Comparison of ENCODE assay signal across 8 cellular contexts in the genomic region with DNA sequence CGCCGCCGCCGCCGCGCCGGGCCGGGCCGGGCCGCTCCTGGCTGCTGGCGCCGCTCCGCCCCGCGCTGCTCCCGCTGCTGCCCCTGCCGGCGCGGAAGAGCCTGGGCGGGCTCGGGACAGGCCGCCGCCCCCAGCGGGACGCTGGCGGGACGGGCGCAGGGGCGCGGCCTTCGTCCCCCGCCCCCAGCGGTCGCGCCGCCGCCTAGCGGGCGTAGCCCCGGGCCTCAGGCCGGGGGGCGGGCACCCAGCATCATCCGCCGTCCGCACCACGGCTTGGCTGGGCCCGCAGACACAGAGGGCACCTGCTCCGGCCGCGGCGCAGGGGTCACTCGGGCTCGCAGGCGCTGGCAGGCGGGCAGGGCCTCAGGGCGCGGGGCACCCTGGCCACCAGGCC. TPM values are rescaled to one million over a fixed set of nuclear protein-coding genes. Genes with fewer than 3 reads are reported as not detected.
DNase-seq lines count a peak whose midpoint lies in the region; ATAC-seq lines count a peak whose summit lies in the region.

AMFR (minus strand) TSS at position 107 of the 394 bp plus-strand sequence. CDS start 218 bp downstream, outside the sequence.

- peaks cover 4% of the 10 kb centered on the region for H3K36me3 Mint-ChIP-seq in activated CD4-positive, alpha-beta memory T cell treated with anti-CD3 and anti-CD28 coated beads for 36 hours

- peak; percentile 84 for ATAC-seq in GM18498 (IDR thresholded peaks at IDR 0.05; ENCODE audit: unreplicated experiment)
- peak; percentile 82 for ATAC-seq in HG02885 (IDR thresholded peaks at IDR 0.05; ENCODE audit: poor library complexity, unreplicated experiment)

- H3K4me1 Mint-ChIP-seq in activated CD4-positive, alpha-beta memory T cell treated with anti-CD3 and anti-CD28 coated beads for 36 hours (ENCODE audit: low read depth): peaks cover 58% of the 10 kb centered on the region

- H3K9me3 Mint-ChIP-seq in activated CD4-positive, alpha-beta memory T cell treated with anti-CD3 and anti-CD28 coated beads for 36 hours: no peaks in the 10 kb centered on the region

- H3K4me3 Mint-ChIP-seq in activated CD4-positive, alpha-beta memory T cell treated with anti-CD3 and anti-CD28 coated beads for 36 hours: peak within 1 kb of the TSS; percentile 89

- DNase-seq in ACHN (peak; percentile 93), NCI-H2196 treated with DMSO at 0.1 percent for 48 hours (lab: John Stamatoyannopoulos, UW; ENCODE audit: unreplicated experiment) (peak; percentile 21), lung microvascular endothelial cell (ENCODE audit: low read depth in 2 of 2) (peak; percentile 86 to 88)
- peak; percentile 65 for DNase-seq in activated CD4-positive, alpha-beta memory T cell treated with anti-CD3 and anti-CD28 coated beads for 36 hours
- peak; percentile 46 for DNase-seq in effector CD8-positive, alpha-beta T cell (lab: John Stamatoyannopoulos, UW)
- peak; percentile 27 to 60 (median 38) for DNase-seq in stimulated activated CD4-positive, alpha-beta T cell treated with anti-CD3 and anti-CD28 coated beads, TNF-alpha, amount 100 ng/mL, for 24 hours (ENCODE audit: low read depth in 3 of 3)

- POLR2A ChIA-PET in activated CD4-positive, alpha-beta memory T cell treated with anti-CD3 and anti-CD28 coated beads for 36 hours (lab: Charles Lee): no interaction called here

- no peaks in the 10 kb centered on the region for H3K27me3 Mint-ChIP-seq in activated CD4-positive, alpha-beta memory T cell treated with anti-CD3 and anti-CD28 coated beads for 36 hours

- in situ Hi-C loops in ACHN (cut with HindIII; ENCODE audit: low pct_ligation_motif_present, low pct_unique_long_range_greater_than_20kb, low sequenced_read_pairs): no loop called here

- intact Hi-C loops in activated CD4-positive, alpha-beta memory T cell treated with anti-CD3 and anti-CD28 coated beads for 36 hours (cut with micrococcal nuclease): loop anchor here (1.0 kb wide), 2 partner anchors 26 to 68 kb away; partner anchors contain the start of genes NUDT21 and OGFOD1

- peak within 1 kb of the TSS; percentile 46 for H3K27ac Mint-ChIP-seq in activated CD4-positive, alpha-beta memory T cell treated with anti-CD3 and anti-CD28 coated beads for 36 hours

- CTCF ChIA-PET in activated CD4-positive, alpha-beta memory T cell treated with anti-CD3 and anti-CD28 coated beads for 36 hours (lab: Charles Lee): interaction anchor here (1.5 kb wide), 1 partner anchor 69 kb away, joined by 3 read pairs; no protein-coding TSS in a partner anchor

RNA-seq across cellular contexts. Expression of gene AMFR, which starts in this region (rescaled TPM):
- 10 to 100 TPM; 42.0 to 45.4 TPM for total RNA-seq in activated CD4-positive, alpha-beta memory T cell treated with anti-CD3 and anti-CD28 coated beads for 36 hours
- total RNA-seq in lung microvascular endothelial cell: 219 and 401 TPM in 2 replicates

Comparison
In these comparisons a context has a peak if more than half of its experiments do, and no peak if none do; other contexts are left out.
1. Peak in every context shown above with its lines: DNase-seq and ATAC-seq.
2. DNase-seq: peak in every context shown above with its lines; median percentile 93 in ACHN; 87 in lung microvascular endothelial cell; 65 in activated CD4-positive, alpha-beta memory T cell treated with anti-CD3 and anti-CD28 coated beads for 36 hours; 46 in effector CD8-positive, alpha-beta T cell; 38 in stimulated activated CD4-positive, alpha-beta T cell treated with anti-CD3 and anti-CD28 coated beads, TNF-alpha, amount 100 ng/mL, for 24 hours; 21 in NCI-H2196 treated with DMSO at 0.1 percent for 48 hours.